21 cellular contexts compared by ENCODE assay signal in genomic region chr3:16366581-16366980, GRCh38.
DNase-seq lines count a peak whose midpoint lies in the region; ATAC-seq and TF ChIP-seq lines count a peak whose summit lies in the region.
"Had no signal": no experiment of that assay in that cellular context is flagged by ENCODE, and none has a peak within 500 bp of the region (broad histone marks: within the 10 kb centered on the region; RNA-seq: fewer than 3 reads in every experiment).

No MANE protein-coding gene starts in this region.

- no peak overlapping the region for H2BK12ac ChIP-seq in neuronal stem cell (ENCODE audit: low read length)

- TF ChIP-seq CTCF in LNCaP clone FGC (IDR thresholded peaks at IDR 0.05; ENCODE audit: control insufficient read depth, extremely low read depth, insufficient read depth) (peak; percentile 27; the same call in 1 of the 2 replicates), mammary epithelial cell (conservative IDR thresholded peaks at IDR 0.05 in 1 of 2, IDR thresholded peaks at IDR 0.05 in 1 of 2; ENCODE audit: extremely low read depth in 1 of 2, insufficient read depth in 1 of 2, low read depth in 1 of 2, low read length in 2 of 2) (no peak)

- H3K4ac ChIP-seq in neuronal stem cell (ENCODE audit: low read length), result no peak overlapping the region

- H3K27ac ChIP-seq in neuronal stem cell (replicated peaks; ENCODE audit: low read length), result no peak overlapping the region
- H3K27ac ChIP-seq in mammary epithelial cell (ENCODE audit: insufficient read depth, low read depth, low read length), result no peak overlapping the region
- H3K27ac ChIP-seq: lower lobe of right lung, upper lobe of right lung had no signal

- H3K27ac Mint-ChIP-seq in activated CD4-positive, alpha-beta T cell treated with anti-CD3 and anti-CD28 coated beads, Interleukin-2, amount 10 ng/mL, durations not matched to agents 24 days and 14 days, result peak overlapping the region; percentile 1
- peak overlapping the region; percentile 42 for H3K27ac Mint-ChIP-seq in central memory CD8-positive, alpha-beta T cell (ENCODE audit: low read depth)

- no peak overlapping the region for H3K14ac ChIP-seq in neuronal stem cell (ENCODE audit: low read length)

- dilution Hi-C loops in mammary epithelial cell (cut with HindIII; ENCODE audit: low sequenced_read_pairs), result no loop called here

- H4K91ac ChIP-seq in neuronal stem cell (ENCODE audit: low read depth, low read length, poor library complexity), result no peak overlapping the region

- H2BK120ac ChIP-seq in neuronal stem cell (ENCODE audit: low read depth, low read length), result no peak overlapping the region

- H3K27me3 ChIP-seq in neuronal stem cell (ENCODE audit: control insufficient read depth in 3 of 3, insufficient read depth in 3 of 3, low read depth in 1 of 3, low read length in 3 of 3), result no peaks in the 10 kb centered on the region
- no peaks in the 10 kb centered on the region for H3K27me3 ChIP-seq in mammary epithelial cell (ENCODE audit: insufficient read depth, low read length)
- H3K27me3 ChIP-seq: upper lobe of right lung had no signal

- H3K4me3 Mint-ChIP-seq in activated CD4-positive, alpha-beta T cell treated with anti-CD3 and anti-CD28 coated beads, Interleukin-2, amount 10 ng/mL, durations not matched to agents 24 days and 14 days, result no peak overlapping the region
- no peak overlapping the region for H3K4me3 Mint-ChIP-seq in central memory CD8-positive, alpha-beta T cell

- CTCF ChIA-PET in mammary epithelial cell (lab: Charles Lee; ENCODE audit: low non-redundant PET), result no interaction called here

- H4K8ac ChIP-seq in neuronal stem cell (ENCODE audit: low read depth, low read length), result no peak overlapping the region

- H2AFZ ChIP-seq in neuronal stem cell (ENCODE audit: low read length) (no peak overlapping the region), mammary epithelial cell (ENCODE audit: low read depth, low read length) (no peak overlapping the region)

- H2BK15ac ChIP-seq in neuronal stem cell (ENCODE audit: low read length), result no peak overlapping the region

- in situ Hi-C loops in mammary epithelial cell (cut with MboI; ENCODE audit: low sequenced_read_pairs in 2 of 2), result no loop called here

- peak overlapping the region; percentile 15 for H2BK5ac ChIP-seq in neuronal stem cell (ENCODE audit: low read length)

- WGBS in neuronal stem cell (ENCODE audit: extremely low coverage in 2 of 2, insufficient read length in 2 of 2, insufficient replicate concordance in 1 of 2), 2 donors, result no CpG with 5 or more reads among the region's 5 CpGs
- WGBS in mammary epithelial cell (ENCODE audit: low coverage, missing lambda C conversion rate), result 67% methylated on average over 5 of the region's 5 CpGs

- H3K9me3 ChIP-seq in neuronal stem cell (replicated peaks in 1 of 2; ENCODE audit: control insufficient read depth in 2 of 2, insufficient read depth in 1 of 2, low read depth in 1 of 2, low read length in 2 of 2), result no peaks in the 10 kb centered on the region
- no peaks in the 10 kb centered on the region for H3K9me3 ChIP-seq in mammary epithelial cell (replicated peaks; ENCODE audit: insufficient read depth, low read length)
- H3K9me3 ChIP-seq: lower lobe of right lung, upper lobe of right lung had no signal

- peaks cover 74% of the 10 kb centered on the region for H3K36me3 Mint-ChIP-seq in activated CD4-positive, alpha-beta T cell treated with anti-CD3 and anti-CD28 coated beads, Interleukin-2, amount 10 ng/mL, durations not matched to agents 24 days and 14 days (ENCODE audit: low read depth)
- H3K36me3 Mint-ChIP-seq in central memory CD8-positive, alpha-beta T cell (ENCODE audit: insufficient read depth), result peaks cover 23% of the 10 kb centered on the region

- no peak overlapping the region for H3K18ac ChIP-seq in neuronal stem cell (ENCODE audit: low read length)

- H3K36me3 ChIP-seq in neuronal stem cell (replicated peaks in 1 of 2; ENCODE audit: control insufficient read depth in 2 of 2, insufficient read depth in 2 of 2, low read length in 2 of 2) (no peaks in the 10 kb centered on the region), mammary epithelial cell (ENCODE audit: insufficient read depth, low read length) (no peaks in the 10 kb centered on the region)

- no peak overlapping the region for H2AK5ac ChIP-seq in neuronal stem cell (ENCODE audit: low read depth, low read length)

- no TSS peak for BruUV-seq in mammary epithelial cell (replicated peaks; lab: Mats Ljungman, UMichigan)

- H3K79me2 ChIP-seq in mammary epithelial cell (ENCODE audit: insufficient read depth, low read length), result no peaks in the 10 kb centered on the region

- H3K4me2 ChIP-seq in neuronal stem cell (ENCODE audit: insufficient read depth, low read length, poor library complexity, severe bottlenecking) (no peak overlapping the region), mammary epithelial cell (ENCODE audit: insufficient read depth, low read depth, low read length) (no peak overlapping the region)

- H3K4me1 Mint-ChIP-seq in activated CD4-positive, alpha-beta T cell treated with anti-CD3 and anti-CD28 coated beads, Interleukin-2, amount 10 ng/mL, durations not matched to agents 24 days and 14 days, result peaks cover 40% of the 10 kb centered on the region
- peaks cover 44% of the 10 kb centered on the region for H3K4me1 Mint-ChIP-seq in central memory CD8-positive, alpha-beta T cell

- intact Hi-C loops in activated CD4-positive, alpha-beta T cell treated with anti-CD3 and anti-CD28 coated beads, Interleukin-2, amount 10 ng/mL, durations not matched to agents 24 days and 14 days (cut with micrococcal nuclease), result no loop called here
- intact Hi-C loops in mammary epithelial cell (cut with micrococcal nuclease) (no loop called here), sciatic nerve (cut with DNase I) (no loop called here)

- H3K27me3 Mint-ChIP-seq in activated CD4-positive, alpha-beta T cell treated with anti-CD3 and anti-CD28 coated beads, Interleukin-2, amount 10 ng/mL, durations not matched to agents 24 days and 14 days, result no peaks in the 10 kb centered on the region
- no peaks in the 10 kb centered on the region for H3K27me3 Mint-ChIP-seq in central memory CD8-positive, alpha-beta T cell
- H3K27me3 Mint-ChIP-seq: B cell had no signal

- no peaks in the 10 kb centered on the region for H3K9me3 Mint-ChIP-seq in activated CD4-positive, alpha-beta T cell treated with anti-CD3 and anti-CD28 coated beads, Interleukin-2, amount 10 ng/mL, durations not matched to agents 24 days and 14 days
- no peaks in the 10 kb centered on the region for H3K9me3 Mint-ChIP-seq in central memory CD8-positive, alpha-beta T cell

- no peaks in the 10 kb centered on the region for H3K79me1 ChIP-seq in neuronal stem cell (ENCODE audit: low read depth, low read length)

- no peaks in the 10 kb centered on the region for H4K20me1 ChIP-seq in mammary epithelial cell (ENCODE audit: insufficient read depth, low read length)

- H3K9ac ChIP-seq in neuronal stem cell (ENCODE audit: low read depth, low read length, poor library complexity) (no peak overlapping the region), mammary epithelial cell (ENCODE audit: insufficient read depth, low read length) (no peak overlapping the region)

- H3K23ac ChIP-seq in neuronal stem cell (ENCODE audit: low read depth, low read length, poor library complexity), result no peak overlapping the region

- H3K4me3 ChIP-seq in LNCaP clone FGC (ENCODE audit: low read depth, low read length) (no peak overlapping the region), neuronal stem cell (ENCODE audit: low read length in 2 of 2) (no peak overlapping the region), mammary epithelial cell (replicated peaks in 1 of 3; ENCODE audit: insufficient read depth in 1 of 3, low read depth in 2 of 3, low read length in 3 of 3) (no peak overlapping the region)
- H3K4me3 ChIP-seq: lower lobe of right lung, upper lobe of right lung had no signal

- no peak for DNase-seq in activated CD4-positive, alpha-beta T cell treated with anti-CD3 and anti-CD28 coated beads, Interleukin-2, amount 10 ng/mL, durations not matched to agents 24 days and 14 days
- no peak for DNase-seq in activated CD4-positive, alpha-beta T cell treated with anti-CD3 and anti-CD28 coated beads for 48 hours
- no peak for DNase-seq in LNCaP clone FGC (ENCODE audit: low read depth)
- no peak for DNase-seq in central memory CD8-positive, alpha-beta T cell (ENCODE audit: low spot score in 2 of 2)
- no peak for DNase-seq in neuronal stem cell (ENCODE audit: low spot score)
- no peak for DNase-seq in mammary epithelial cell
- DNase-seq in NCI-H774 (lab: John Stamatoyannopoulos, UW), result no peak
- no peak for DNase-seq in sciatic nerve (ENCODE audit: low spot score)
- DNase-seq: activated CD4-positive, alpha-beta T cell treated with anti-CD3 and anti-CD28 coated beads, Interleukin-2, amount 50 U/mL, for 1 hour; activated CD8-positive, alpha-beta memory T cell treated with anti-CD3 and anti-CD28 coated beads, Interleukin-2, amount 50 U/mL, for 4 hours; activated gamma-delta T cell treated with Interleukin-2 at 50 U/mL for 16 hours; aorta; DMS 273 treated with DMSO at 0.1 percent for 48 hours; GF-D8; lower lobe of right lung; NCI-H1930; NCI-H446; NK-92 treated with Interleukin-12 subunit alpha and Interleukin-12 subunit beta, amount 100 ng/mL, for 24 hours; RPMI8226; upper lobe of right lung had no signal

- ATAC-seq in central memory CD8-positive, alpha-beta T cell (replicated peaks; ENCODE audit: extremely low read depth, poor library complexity, severe bottlenecking), result no peak
- ATAC-seq in sciatic nerve, result no peak
- ATAC-seq: lower lobe of right lung, upper lobe of right lung had no signal

- peaks cover 4 to 17% of the 10 kb centered on the region in 2 donors for H3K4me1 ChIP-seq in neuronal stem cell (ENCODE audit: control insufficient read depth in 2 of 2, insufficient read depth in 1 of 2, low read depth in 1 of 2, low read length in 2 of 2)
- peaks cover 13% of the 10 kb centered on the region for H3K4me1 ChIP-seq in mammary epithelial cell (ENCODE audit: insufficient read depth, low read length)
